18 cellular contexts compared by ENCODE assay signal in the genomic region with DNA sequence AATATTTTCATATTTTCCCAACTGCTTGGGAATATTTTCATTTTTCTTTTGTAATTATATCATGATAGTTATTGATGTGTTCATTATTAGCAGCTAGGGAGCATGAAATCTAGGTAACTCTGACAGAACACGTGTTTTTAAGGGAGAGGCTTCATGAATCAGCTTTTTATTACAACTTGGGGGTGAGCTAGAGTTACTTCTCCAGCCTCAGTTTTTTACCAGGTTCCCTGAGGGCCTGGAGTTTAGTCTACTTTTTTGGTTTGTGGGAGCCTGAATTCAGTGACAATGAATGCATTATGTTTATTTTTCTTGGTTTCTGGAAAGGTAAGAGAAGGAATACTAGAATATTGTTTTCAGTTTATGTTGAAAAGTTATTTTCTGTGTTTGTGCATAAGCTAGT. TPM values are rescaled to one million over a fixed set of nuclear protein-coding genes. Genes with fewer than 3 reads are reported as not detected.
A peak's percentile ranks its signal among the peaks of the same experiment; 100 is the strongest.
DNase-seq lines count a peak whose midpoint lies in the region; ATAC-seq and TF ChIP-seq lines count a peak whose summit lies in the region.
"Had no signal": no experiment of that assay in that cellular context is flagged by ENCODE, and none has a peak within 500 bp of the region (broad histone marks: within the 10 kb centered on the region; RNA-seq: fewer than 3 reads in every experiment).

No MANE protein-coding gene starts in this region.

- intact Hi-C loops in PC-3 (cut with micrococcal nuclease) = no loop called here
- intact Hi-C loops in colonic mucosa (cut with DNase I) = no loop called here

- peak; percentile 65 for ATAC-seq in PC-3
- ATAC-seq: GM12878, Panc1 had no signal

- H3K9me3 ChIP-seq in GM23248 (ENCODE audit: low read depth) = no peaks in the 10 kb centered on the region
- no peaks in the 10 kb centered on the region for H3K9me3 ChIP-seq in PC-3 (ENCODE audit: low read length)
- H3K9me3 ChIP-seq in colonic mucosa = no peaks in the 10 kb centered on the region
- H3K9me3 ChIP-seq: Caco-2 had no signal

- TF ChIP-seq CTCF in PC-3 (conservative IDR thresholded peaks at IDR 0.05; ENCODE audit: low read depth, low read length) = no peak
- TF ChIP-seq CTCF in colonic mucosa (IDR thresholded peaks at IDR 0.05) = no peak

- H3K36me3 ChIP-seq in GM23248 (ENCODE audit: low read depth) (peaks cover 10% of the 10 kb centered on the region; the same call in 1 of the 2 replicates), PC-3 (ENCODE audit: low read depth, low read length) (peaks cover 12% of the 10 kb centered on the region), colonic mucosa (peaks cover 4% of the 10 kb centered on the region)

- H3K27me3 Mint-ChIP-seq in activated naive CD4-positive, alpha-beta T cell treated with anti-CD3 and anti-CD28 coated beads, Interleukin-2, amount 10 ng/mL, durations not matched to agents 7 days and 5 days = no peaks in the 10 kb centered on the region

- no peak overlapping the region for H3K27ac ChIP-seq in GM23248
- H3K27ac ChIP-seq in PC-3 (ENCODE audit: low read length) = peak overlapping the region; percentile 39
- peak overlapping the region; percentile 14 for H3K27ac ChIP-seq in epithelial cell of prostate
- H3K27ac ChIP-seq in colonic mucosa = no peak overlapping the region
- H3K27ac ChIP-seq: BLaER1, KMS-11 had no signal

- H3K79me2 ChIP-seq in GM23248 (ENCODE audit: insufficient read depth) (peaks cover 82% of the 10 kb centered on the region), PC-3 (ENCODE audit: low read length) (peaks cover 40% of the 10 kb centered on the region)

- 60 to 76% methylated on average over 1 of the region's 1 CpG for WGBS in GM23248 (ENCODE audit: low coverage in 1 of 2, low lambda C conversion rate in 2 of 2, missing lambda C conversion rate in 2 of 2), 2 experiments

- peaks cover 2% of the 10 kb centered on the region for H3K4me1 Mint-ChIP-seq in activated naive CD4-positive, alpha-beta T cell treated with anti-CD3 and anti-CD28 coated beads, Interleukin-2, amount 10 ng/mL, durations not matched to agents 7 days and 5 days

- no peak overlapping the region for H2AFZ ChIP-seq in GM23248
- no peak overlapping the region for H2AFZ ChIP-seq in PC-3 (ENCODE audit: low read length)

- peaks cover 23% of the 10 kb centered on the region for H3K36me3 Mint-ChIP-seq in activated naive CD4-positive, alpha-beta T cell treated with anti-CD3 and anti-CD28 coated beads, Interleukin-2, amount 10 ng/mL, durations not matched to agents 7 days and 5 days

- POLR2A ChIA-PET in PC-3 (lab: Charles Lee; ENCODE audit: unreplicated experiment) = interaction anchor here (0.7 kb wide), 1 partner anchor 95 kb away, joined by 6 read pairs; no protein-coding TSS in a partner anchor

- H3K4me1 ChIP-seq in GM23248 (ENCODE audit: insufficient read depth) (peaks cover 34% of the 10 kb centered on the region), PC-3 (ENCODE audit: insufficient read depth, low read length) (peaks cover 34% of the 10 kb centered on the region), colonic mucosa (no peaks in the 10 kb centered on the region)
- H3K4me1 ChIP-seq: BLaER1, Caco-2 had no signal

- in situ Hi-C loops in GM23248 (cut with MboI) = no loop called here

- no TSS peak for BruUV-seq in PC-3 (replicated peaks; lab: Mats Ljungman, UMichigan)

- H3K9ac ChIP-seq in GM23248 = no peak overlapping the region
- peak overlapping the region; percentile 2; the same call in 1 of the 2 replicates for H3K9ac ChIP-seq in PC-3 (ENCODE audit: low read length)
- H3K9ac ChIP-seq in colonic mucosa (ENCODE audit: low read depth in 2 of 2, low read length in 2 of 2) = no peak overlapping the region
- H3K9ac ChIP-seq: BLaER1, KMS-11 had no signal

- DNase-seq in GM23248 (peak; percentile 20), PC-3 (peak; percentile 56), epithelial cell of prostate (ENCODE audit: low read depth, low spot score) (no peak), renal cortical epithelial cell (ENCODE audit: low read depth) (peak; percentile 14), SK-N-DZ (ENCODE audit: low spot score) (no peak), colonic mucosa (no peak)
- no peak for DNase-seq in activated naive CD4-positive, alpha-beta T cell treated with anti-CD3 and anti-CD28 coated beads, Interleukin-2, amount 10 ng/mL, durations not matched to agents 7 days and 5 days
- DNase-seq: Caco-2, MM.1S, NCI-H1417 treated with DMSO at 0.1 percent for 48 hours, NCI-H2029, NCI-H2171 treated with DMSO at 0.1 percent for 48 hours, NCI-H82, SHP77 treated with DMSO at 0.1 percent for 48 hours had no signal

- peaks cover 2% of the 10 kb centered on the region for H3K9me3 Mint-ChIP-seq in activated naive CD4-positive, alpha-beta T cell treated with anti-CD3 and anti-CD28 coated beads, Interleukin-2, amount 10 ng/mL, durations not matched to agents 7 days and 5 days

- H4K20me1 ChIP-seq in GM23248 (ENCODE audit: insufficient read depth) (no peaks in the 10 kb centered on the region), PC-3 (ENCODE audit: low read length) (0 out of 2 replicates have a peak, but pooled peaks cover 4% of the 10 kb centered on the region)
- H4K20me1 ChIP-seq: BLaER1 had no signal

- H3K27me3 ChIP-seq in GM23248 (replicated peaks; ENCODE audit: insufficient read depth) = no peaks in the 10 kb centered on the region
- H3K27me3 ChIP-seq in PC-3 (ENCODE audit: low read length) = no peaks in the 10 kb centered on the region
- H3K27me3 ChIP-seq in colonic mucosa = no peaks in the 10 kb centered on the region
- H3K27me3 ChIP-seq: BLaER1 had no signal

- CTCF ChIA-PET in PC-3 (lab: Charles Lee) = no interaction called here
- CTCF ChIA-PET in activated naive CD4-positive, alpha-beta T cell treated with anti-CD3 and anti-CD28 coated beads, Interleukin-2, amount 10 ng/mL, durations not matched to agents 7 days and 5 days (lab: Charles Lee) = interaction anchor here (0.9 to 1.2 kb wide), 3 partner anchors 12 to 16 kb away, joined by 3 to 4 read pairs (median 3); no protein-coding TSS in a partner anchor

- no peak overlapping the region for H3K27ac Mint-ChIP-seq in activated naive CD4-positive, alpha-beta T cell treated with anti-CD3 and anti-CD28 coated beads, Interleukin-2, amount 10 ng/mL, durations not matched to agents 7 days and 5 days

- no peak overlapping the region for H3K4me3 ChIP-seq in GM23248
- H3K4me3 ChIP-seq in PC-3 (ENCODE audit: low read length) = no peak overlapping the region
- no peak overlapping the region for H3K4me3 ChIP-seq in colonic mucosa
- H3K4me3 ChIP-seq: BLaER1, GM12878 had no signal

- H3K4me2 ChIP-seq in GM23248 (ENCODE audit: unreplicated experiment) (peak overlapping the region; percentile 9), PC-3 (ENCODE audit: low read length) (peak overlapping the region; percentile 28)
- H3K4me2 ChIP-seq: BLaER1, KMS-11 had no signal

- no peak overlapping the region for H3K4me3 Mint-ChIP-seq in activated naive CD4-positive, alpha-beta T cell treated with anti-CD3 and anti-CD28 coated beads, Interleukin-2, amount 10 ng/mL, durations not matched to agents 7 days and 5 days

- H3F3A ChIP-seq in GM23248 (ENCODE audit: insufficient read depth) = peaks cover 18% of the 10 kb centered on the region; the same call in 1 of the 2 replicates
- no peaks in the 10 kb centered on the region for H3F3A ChIP-seq in PC-3 (ENCODE audit: low read length, unreplicated experiment)

- H3K9me2 ChIP-seq in GM23248 (ENCODE audit: insufficient read depth) (no peaks in the 10 kb centered on the region), PC-3 (replicated peaks; ENCODE audit: low read length) (no peaks in the 10 kb centered on the region)

RNA-seq across cellular contexts. Expression of gene NAB1, which starts 18.0 kb away (rescaled TPM):
- 44.1 and 48.3 TPM in 2 replicates for total RNA-seq in GM23248 (2014; rRNA removed; shearing (Covaris generic))
- 13.0 TPM in 2 replicates for polyA plus RNA-seq in GM23248 (2016; fragmentation: Nextera tagmentation; extraction: Ambion mirVana)
- total RNA-seq in PC-3 (2014; rRNA removed) (23.1 and 23.6 TPM in 2 replicates), renal cortical epithelial cell (37.4 and 45.8 TPM in 2 replicates), colonic mucosa (10 to 100 TPM; 31.7 to 37.1 TPM)
- polyA plus RNA-seq in SK-N-DZ (2014; cell fraction: cytosol; rRNA removed) = 35.3 and 39.6 TPM in 2 replicates
- 75.3 and 106 TPM in 2 replicates for polyA plus RNA-seq in SK-N-DZ (2014; cell fraction: nucleus; rRNA removed)

Comparison
In these comparisons a context has a peak if more than half of its experiments do, and no peak if none do; other contexts are left out.
1. DNase-seq: peak in GM23248 (single experiment), PC-3 (single experiment) and renal cortical epithelial cell (single experiment); none in epithelial cell of prostate (single experiment), SK-N-DZ (single experiment), activated naive CD4-positive, alpha-beta T cell treated with anti-CD3 and anti-CD28 coated beads, Interleukin-2, amount 10 ng/mL, durations not matched to agents 7 days and 5 days (single experiment) and colonic mucosa (single experiment).
2. H3K27ac ChIP-seq: peak in PC-3 (single experiment) and epithelial cell of prostate (single experiment); none in GM23248 (single experiment) and colonic mucosa (single experiment).